In the genomic region with DNA sequence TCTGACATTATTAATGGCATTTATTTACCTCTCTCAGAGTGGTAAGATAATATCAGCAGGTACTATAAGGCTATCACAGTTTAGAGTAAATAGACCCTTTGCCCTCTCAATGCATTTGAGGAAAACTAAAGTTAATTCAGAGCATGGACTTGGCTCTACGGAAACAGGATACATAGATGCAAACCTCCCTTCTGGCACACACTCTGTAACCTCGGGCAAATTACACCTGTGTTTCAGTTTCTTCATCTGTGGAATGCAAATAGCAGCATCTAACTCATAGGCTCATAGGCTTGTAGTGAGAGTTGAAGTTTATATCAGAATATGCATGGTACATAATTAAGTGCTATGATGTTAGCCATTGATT, we compare ENCODE assay signal across 10 cellular contexts. TPM values are rescaled to one million over a fixed set of nuclear protein-coding genes. Genes with fewer than 3 reads are reported as not detected.
DNase-seq lines count a peak whose midpoint lies in the region; ATAC-seq, FAIRE-seq and TF ChIP-seq lines count a peak whose summit lies in the region.
"Had no signal": no experiment of that assay in that cellular context is flagged by ENCODE, and none has a peak within 500 bp of the region (broad histone marks: within the 10 kb centered on the region; RNA-seq: fewer than 3 reads in every experiment).

No MANE protein-coding gene starts in this region.

- BruUV-seq in HepG2 (replicated peaks; lab: Mats Ljungman, UMichigan), result no TSS peak

- H3K9me3 Mint-ChIP-seq in activated CD8-positive, alpha-beta memory T cell treated with anti-CD3 and anti-CD28 coated beads, Interleukin-2, amount 10 ng/mL, durations not matched to agents 7 days and 5 days (ENCODE audit: low read depth), result peaks cover 2% of the 10 kb centered on the region

- H3K4me3 Mint-ChIP-seq in activated CD8-positive, alpha-beta memory T cell treated with anti-CD3 and anti-CD28 coated beads, Interleukin-2, amount 10 ng/mL, durations not matched to agents 7 days and 5 days, result no peak overlapping the region
- H3K4me3 Mint-ChIP-seq: nephron; T-helper 2 cell treated with Interferon-gamma antibody and Interleukin-4, amounts not matched to agents 5 μg/mL and 100 μg/mL, for 36 hours had no signal

- TF ChIP-seq RAD21 in HepG2 (CRISPR knock-in tag; IDR thresholded peaks at IDR 0.05), result no peak

- no peak overlapping the region for H2AFZ ChIP-seq in HepG2 (ENCODE audit: low read length)

- H3K9ac ChIP-seq in HepG2 (ENCODE audit: insufficient read depth, low read depth, low read length), result peak overlapping the region; percentile 49

- H3K4me1 ChIP-seq in HepG2 (ENCODE audit: insufficient read depth, low read length) (peaks cover 94% of the 10 kb centered on the region), gastrocnemius medialis (peaks cover under 1 to 7% of the 10 kb centered on the region in 2 donors), HAP-1 (peaks cover 9% of the 10 kb centered on the region)

- WGBS in HepG2 (ENCODE audit: low lambda C conversion rate), result 5% methylated on average over 2 of the region's 2 CpGs

- peak overlapping the region; percentile 71 for H3K4me2 ChIP-seq in HepG2 (ENCODE audit: low read depth, low read length)

- peaks cover 100% of the 10 kb centered on the region for H3K79me2 ChIP-seq in HepG2 (ENCODE audit: insufficient read depth, low read length)

- no peak for TF ChIP-seq POLR2A in HepG2 (IDR thresholded peaks at IDR 0.05; ENCODE audit: insufficient read depth in 1 of 2, low read depth in 2 of 2, low read length in 2 of 2)
- no peak for TF ChIP-seq POLR2A in gastrocnemius medialis (IDR thresholded peaks at IDR 0.05)

- H3K27ac ChIP-seq in HepG2 (ENCODE audit: extremely low read length, insufficient read depth, low read length), result peak overlapping the region; percentile 69
- no peak overlapping the region for H3K27ac ChIP-seq in gastrocnemius medialis

- CTCF ChIA-PET in HepG2 (lab: Yijun Ruan, JAX; ENCODE audit: low intra/inter-chr PET ratio, low total read pairs), result no interaction called here
- CTCF ChIA-PET in activated CD8-positive, alpha-beta memory T cell treated with anti-CD3 and anti-CD28 coated beads, Interleukin-2, amount 10 ng/mL, durations not matched to agents 7 days and 5 days (lab: Charles Lee), result no interaction called here

- H3K36me3 ChIP-seq in HepG2 (replicated peaks in 1 of 2; ENCODE audit: control insufficient read depth in 1 of 2, insufficient read depth in 2 of 2, low read length in 2 of 2) (peaks cover 0 to 4% of the 10 kb centered on the region in 2 experiments; a peak in 1 of 5 replicates), gastrocnemius medialis (no peaks in the 10 kb centered on the region), HAP-1 (replicated peaks) (no peaks in the 10 kb centered on the region)

- POLR2A ChIA-PET in HepG2 (lab: Yijun Ruan, JAX), result interaction anchor here (0.6 to 1.8 kb wide), 4 partner anchors 8 to 749 kb away, joined by 3 to 9 read pairs (median 8); no protein-coding TSS in a partner anchor

- H3K4me3 ChIP-seq in HepG2 (replicated peaks in 1 of 3; ENCODE audit: insufficient read depth in 1 of 3, low read depth in 2 of 3, low read length in 3 of 3) (peak overlapping the region in 2 of 3 experiments; percentile 14 to 39; a peak in 2 of 6 replicates), gastrocnemius medialis (no peak overlapping the region), HAP-1 (no peak overlapping the region)

- TF ChIP-seq CTCF in HepG2 (CRISPR knock-in tag; IDR thresholded peaks at IDR 0.05) (no peak), gastrocnemius medialis (IDR thresholded peaks at IDR 0.05 in 4 of 5, conservative IDR thresholded peaks at IDR 0.05 in 1 of 5) (no peak)

- FAIRE-seq in HepG2 (lab: Jason Lieb, UNC), result no peak

- peak; percentile 77 for ATAC-seq in GM18870 (IDR thresholded peaks at IDR 0.05; ENCODE audit: unreplicated experiment)
- peak; percentile 78 for ATAC-seq in HG02571 (IDR thresholded peaks at IDR 0.05; ENCODE audit: unreplicated experiment)
- peak; percentile 67 for ATAC-seq in HG03565 (IDR thresholded peaks at IDR 0.05; ENCODE audit: unreplicated experiment)
- peak; percentile 80 for ATAC-seq in HepG2
- no peak for ATAC-seq in activated CD8-positive, alpha-beta memory T cell treated with anti-CD3 and anti-CD28 coated beads, Interleukin-2, amount 10 ng/mL, durations not matched to agents 7 days and 5 days
- no peak for ATAC-seq in gastrocnemius medialis

- H3K27me3 ChIP-seq in HepG2 (ENCODE audit: control insufficient read depth in 1 of 2, insufficient read depth in 2 of 2, low read length in 2 of 2) (peaks cover 0 to 3% of the 10 kb centered on the region in 2 experiments; a peak in 1 of 5 replicates), gastrocnemius medialis (peaks cover 0 to 21% (median 0%) of the 10 kb centered on the region in 3 donors), HAP-1 (ENCODE audit: low read depth) (no peaks in the 10 kb centered on the region)

- H3K27me3 Mint-ChIP-seq in activated CD8-positive, alpha-beta memory T cell treated with anti-CD3 and anti-CD28 coated beads, Interleukin-2, amount 10 ng/mL, durations not matched to agents 7 days and 5 days, result peaks cover 63% of the 10 kb centered on the region

- no peak overlapping the region for H3K27ac Mint-ChIP-seq in activated CD8-positive, alpha-beta memory T cell treated with anti-CD3 and anti-CD28 coated beads, Interleukin-2, amount 10 ng/mL, durations not matched to agents 7 days and 5 days
- H3K27ac Mint-ChIP-seq: nephron; T-helper 2 cell treated with Interferon-gamma antibody and Interleukin-4, amounts not matched to agents 5 μg/mL and 100 μg/mL, for 36 hours had no signal

- H3K4me1 Mint-ChIP-seq in activated CD8-positive, alpha-beta memory T cell treated with anti-CD3 and anti-CD28 coated beads, Interleukin-2, amount 10 ng/mL, durations not matched to agents 7 days and 5 days, result peaks cover 5% of the 10 kb centered on the region
- H3K4me1 Mint-ChIP-seq: nephron had no signal

- in situ Hi-C loops in HepG2 (cut with HindIII; ENCODE audit: extremely low pct_ligation_motif_present, low pct_unique_long_range_greater_than_20kb), result loop anchor here (5.0 kb wide), 1 partner anchor 91 kb away; no protein-coding TSS in a partner anchor
- in situ Hi-C loops in gastrocnemius medialis (cut with MboI; ENCODE audit: low sequenced_read_pairs in 4 of 4), result no loop called here
- in situ Hi-C loops in HAP-1 (cut with MboI; ENCODE audit: low sequenced_read_pairs), result no loop called here

- H3K9me3 ChIP-seq in HepG2 (ENCODE audit: low read length) (no peaks in the 10 kb centered on the region), gastrocnemius medialis (no peaks in the 10 kb centered on the region), HAP-1 (no peaks in the 10 kb centered on the region)

- intact Hi-C loops in HepG2 (cut with micrococcal nuclease; ENCODE audit: unreplicated experiment), result loop anchor here (2.0 kb wide), 1 partner anchor 27 kb away; no protein-coding TSS in a partner anchor
- intact Hi-C loops in gastrocnemius medialis (cut with DNase I; ENCODE audit: low total_unique reads), result no loop called here

- peaks cover 2% of the 10 kb centered on the region for H3K36me3 Mint-ChIP-seq in activated CD8-positive, alpha-beta memory T cell treated with anti-CD3 and anti-CD28 coated beads, Interleukin-2, amount 10 ng/mL, durations not matched to agents 7 days and 5 days

- DNase-seq in HepG2 (ENCODE audit: low spot score) (peak; percentile 69), gastrocnemius medialis (no peak), HAP-1 (ENCODE audit: low spot score in 2 of 2) (no peak)
- DNase-seq in activated CD8-positive, alpha-beta memory T cell treated with anti-CD3 and anti-CD28 coated beads, Interleukin-2, amount 10 ng/mL, durations not matched to agents 7 days and 5 days, result no peak
- DNase-seq in stimulated activated CD8-positive, alpha-beta memory T cell treated with anti-CD3 and anti-CD28 coated beads, Interleukin-4, amount 100 ng/mL, for 48 hours, result no peak

- H4K20me1 ChIP-seq in HepG2 (ENCODE audit: insufficient read depth, low read length), result peaks cover 21% of the 10 kb centered on the region; the same call in 1 of the 2 replicates

- no peak for TF ChIP-seq EP300 in HepG2 (IDR thresholded peaks at IDR 0.05; ENCODE audit: low read depth in 2 of 2, low read length in 2 of 2)
- no peak for TF ChIP-seq EP300 in HepG2 (CRISPR knock-in tag; IDR thresholded peaks at IDR 0.05; ENCODE audit: borderline replicate concordance)

TF ChIP-seq in HepG2, 621 proteins besides CTCF, POLR2A, EP300 and RAD21 (continues in another document):
- no peak for TF ChIP-seq SP5 (CRISPR knock-in tag; IDR thresholded peaks at IDR 0.05; ENCODE audit: borderline replicate concordance, low read depth)
- TF ChIP-seq CHD4 (IDR thresholded peaks at IDR 0.05; ENCODE audit: borderline replicate concordance, low read length), result no peak
- TF ChIP-seq ZNF878 (CRISPR knock-in tag; IDR thresholded peaks at IDR 0.05), result 0 out of 2 replicates have a peak, but pooled peaks have one; percentile 10

RNA-seq across cellular contexts. Expression of gene RAPGEF5, which starts 5.6 kb away (rescaled TPM):
- total RNA-seq in HepG2 (2016; rRNA removed; fragmentation: Illumina TruSeq; extraction: Trizol) (14.2 and 23.4 TPM in 2 replicates), gastrocnemius medialis (10 to 100 TPM in 2 of 4 donors, 1 to 10 TPM in 2; 7.4 to 16.2 (median 12.1) TPM)
- 38.2 and 53.3 TPM in 2 replicates for total RNA-seq in HepG2 (2016; cell fraction: cytosol; rRNA removed; fragmentation: Illumina TruSeq; extraction: Trizol; ENCODE audit: low read depth)
- 13.2 and 22.4 TPM in 2 replicates for total RNA-seq in HepG2 (2016; cell fraction: insoluble cytoplasmic fraction; rRNA removed; fragmentation: Illumina TruSeq; extraction: Trizol)
- 12.4 and 13.4 TPM in 2 replicates for total RNA-seq in HepG2 (2016; cell fraction: membrane; rRNA removed; fragmentation: Illumina TruSeq; extraction: Trizol)
- 71.0 and 73.9 TPM in 2 replicates for total RNA-seq in HepG2 (2016; cell fraction: nucleus; rRNA removed; fragmentation: Illumina TruSeq; extraction: Trizol)
- 17.1 and 22.1 TPM in 2 replicates for polyA plus RNA-seq in HepG2 (2011; rRNA removed)
- polyA plus RNA-seq in HepG2 (2011; cell fraction: cytosol; rRNA removed), result 5.9 and 10.7 TPM in 2 replicates
- 46.0 and 51.6 TPM in 2 replicates for polyA plus RNA-seq in HepG2 (2011; cell fraction: nucleus; rRNA removed)
- polyA plus RNA-seq in HepG2 (2012), result 17.5 and 19.8 TPM in 2 replicates
- polyA plus RNA-seq in HepG2 (2016; cell fraction: cytosol; fragmentation: Illumina TruSeq; extraction: Trizol; ENCODE audit: low read depth), result 0.33 and 0.40 TPM in 2 replicates
- polyA plus RNA-seq in HepG2 (2016; cell fraction: insoluble cytoplasmic fraction; fragmentation: Illumina TruSeq; extraction: Trizol; ENCODE audit: low read depth), result 6.6 and 6.7 TPM in 2 replicates
- polyA plus RNA-seq in HepG2 (2016; cell fraction: membrane; fragmentation: Illumina TruSeq; extraction: Trizol; ENCODE audit: low read depth), result 1.1 and 1.5 TPM in 2 replicates
- polyA plus RNA-seq in HepG2 (2016; cell fraction: nucleus; fragmentation: Illumina TruSeq; extraction: Trizol; ENCODE audit: insufficient read depth, low read depth), result 16.3 and 19.9 TPM in 2 replicates
- polyA minus RNA-seq in HepG2 (2011; rRNA and poly(A)+ RNA removed; ENCODE audit: low replicate concordance), result 0.12 and 96.5 TPM in 2 replicates
- polyA minus RNA-seq in HepG2 (2011; cell fraction: cytosol; rRNA and poly(A)+ RNA removed), result 28.1 and 39.1 TPM in 2 replicates
- 471 and 523 TPM in 2 replicates for polyA minus RNA-seq in HepG2 (2011; cell fraction: nucleus; rRNA and poly(A)+ RNA removed)
- under 1 TPM; 0.66 to 0.99 TPM for total RNA-seq in activated CD8-positive, alpha-beta memory T cell treated with anti-CD3 and anti-CD28 coated beads, Interleukin-2, amount 10 ng/mL, durations not matched to agents 7 days and 5 days

Comparison
In these comparisons a context has a peak if more than half of its experiments do, and no peak if none do; other contexts are left out.
1. ATAC-seq: peak in GM18870 (single experiment), HG02571 (single experiment), HG03565 (single experiment) and HepG2 (single experiment); none in activated CD8-positive, alpha-beta memory T cell treated with anti-CD3 and anti-CD28 coated beads, Interleukin-2, amount 10 ng/mL, durations not matched to agents 7 days and 5 days (single experiment) and gastrocnemius medialis (0 of 2).
2. H3K4me3 ChIP-seq: peak in HepG2 (2 of 3); none in gastrocnemius medialis (0 of 4) and HAP-1 (single experiment).
3. RNA of gene RAPGEF5, which starts 5.6 kb away (total RNA-seq): 12.4 to 73.9 TPM in HepG2 and 7.4 to 16.2 TPM in gastrocnemius medialis; 0.66 to 0.99 TPM in activated CD8-positive, alpha-beta memory T cell treated with anti-CD3 and anti-CD28 coated beads, Interleukin-2, amount 10 ng/mL, durations not matched to agents 7 days and 5 days; every median in the first group is over 4 times any median in the second.